In genomic region chr10:125214283-125214570, GRCh38 we compare ENCODE assay signal across 34 cellular contexts. TPM values are rescaled to one million over a fixed set of nuclear protein-coding genes. Genes with fewer than 3 reads are reported as not detected.
"Had no signal": no experiment of that assay in that cellular context is flagged by ENCODE, and none has a peak within 500 bp of the region (broad histone marks: within the 10 kb centered on the region; RNA-seq: fewer than 3 reads in every experiment).

No MANE protein-coding gene starts in this region.

- H3K4me1 Mint-ChIP-seq: activated B cell treated with CpG ODN at 0.5 μM for 24 hours; activated CD4-positive, alpha-beta memory T cell treated with anti-CD3 and anti-CD28 coated beads, Interleukin-2, amount 10 ng/mL, durations not matched to agents 7 days and 5 days; activated CD8-positive, alpha-beta memory T cell treated with anti-CD3 and anti-CD28 coated beads, Interleukin-2, amount 10 ng/mL, durations not matched to agents 7 days and 5 days; activated naive CD4-positive, alpha-beta T cell treated with anti-CD3 and anti-CD28 coated beads, Interleukin-2, amount 10 ng/mL, durations not matched to agents 7 days and 5 days had no signal

- H3K9me3 Mint-ChIP-seq: activated naive CD4-positive, alpha-beta T cell treated with anti-CD3 and anti-CD28 coated beads, Interleukin-2, amount 10 ng/mL, durations not matched to agents 7 days and 5 days had no signal

- ATAC-seq: activated CD8-positive, alpha-beta memory T cell treated with anti-CD3 and anti-CD28 coated beads, Interleukin-2, amount 10 ng/mL, durations not matched to agents 7 days and 5 days had no signal

- DNase-seq: activated B cell treated with CpG ODN at 0.5 μM for 24 hours; activated CD4-positive, alpha-beta memory T cell treated with anti-CD3 and anti-CD28 coated beads, Interleukin-2, amount 10 ng/mL, durations not matched to agents 7 days and 5 days; activated CD4-positive, alpha-beta T cell treated with anti-CD3 and anti-CD28 coated beads for 1 hour; activated CD4-positive, alpha-beta T cell treated with anti-CD3 and anti-CD28 coated beads for 48 hours; activated CD8-positive, alpha-beta memory T cell treated with anti-CD3 and anti-CD28 coated beads for 24 hours; activated CD8-positive, alpha-beta memory T cell treated with anti-CD3 and anti-CD28 coated beads, Interleukin-2, amount 10 ng/mL, durations not matched to agents 7 days and 5 days; activated CD8-positive, alpha-beta memory T cell treated with anti-CD3 and anti-CD28 coated beads, Interleukin-2, amount 50 U/mL, for 48 hours; activated effector memory CD4-positive, alpha-beta T cell treated with Interleukin-2 at 50 U/mL for 16 hours; activated naive CD4-positive, alpha-beta T cell treated with anti-CD3 and anti-CD28 coated beads, Interleukin-2, amount 10 ng/mL, durations not matched to agents 7 days and 5 days; activated T-cell treated with anti-CD3 and anti-CD28 coated beads, Interleukin-2, amount 50 U/mL, for 48 hours; amniotic stem cell; aorta; Karpas-422; KBM-7; NCI-H1048; NCI-H1105 treated with DMSO at 0.1 percent for 48 hours; NCI-H146; NCI-H187; NCI-H2029 treated with DMSO at 0.1 percent for 48 hours; NCI-H2107; NCI-H2171; NCI-H510A; NCI-H526; NCI-H748 treated with DMSO at 0.1 percent for 48 hours; PC-9; Right ventricle myocardium superior; SW 1271; T-helper 1 cell; T-helper 2 cell; T-helper 9 cell had no signal

- H3K36me3 Mint-ChIP-seq: activated CD8-positive, alpha-beta memory T cell treated with anti-CD3 and anti-CD28 coated beads, Interleukin-2, amount 10 ng/mL, durations not matched to agents 7 days and 5 days; activated naive CD4-positive, alpha-beta T cell treated with anti-CD3 and anti-CD28 coated beads, Interleukin-2, amount 10 ng/mL, durations not matched to agents 7 days and 5 days; activated naive CD8-positive, alpha-beta T cell had no signal

- H3K36me3 ChIP-seq: breast epithelium had no signal

- H2AFZ ChIP-seq: PC-9 had no signal

- H3K4me3 Mint-ChIP-seq: activated B cell treated with CpG ODN at 0.5 μM for 24 hours; activated CD4-positive, alpha-beta memory T cell treated with anti-CD3 and anti-CD28 coated beads, Interleukin-2, amount 10 ng/mL, durations not matched to agents 7 days and 5 days; activated CD8-positive, alpha-beta memory T cell treated with anti-CD3 and anti-CD28 coated beads, Interleukin-2, amount 10 ng/mL, durations not matched to agents 7 days and 5 days; activated naive CD4-positive, alpha-beta T cell treated with anti-CD3 and anti-CD28 coated beads, Interleukin-2, amount 10 ng/mL, durations not matched to agents 7 days and 5 days; activated naive CD8-positive, alpha-beta T cell had no signal

- H3K4me2 ChIP-seq: PC-9 had no signal

- H3K4me3 ChIP-seq: breast epithelium, PC-9 had no signal

- H3K4me1 ChIP-seq: breast epithelium had no signal

- H3K27me3 Mint-ChIP-seq: activated CD4-positive, alpha-beta memory T cell treated with anti-CD3 and anti-CD28 coated beads, Interleukin-2, amount 10 ng/mL, durations not matched to agents 7 days and 5 days; activated CD8-positive, alpha-beta memory T cell treated with anti-CD3 and anti-CD28 coated beads, Interleukin-2, amount 10 ng/mL, durations not matched to agents 7 days and 5 days; activated naive CD8-positive, alpha-beta T cell had no signal

- H3K27ac Mint-ChIP-seq: activated B cell treated with CpG ODN at 0.5 μM for 24 hours; activated CD4-positive, alpha-beta memory T cell treated with anti-CD3 and anti-CD28 coated beads, Interleukin-2, amount 10 ng/mL, durations not matched to agents 7 days and 5 days; activated CD8-positive, alpha-beta memory T cell treated with anti-CD3 and anti-CD28 coated beads, Interleukin-2, amount 10 ng/mL, durations not matched to agents 7 days and 5 days; activated naive CD4-positive, alpha-beta T cell treated with anti-CD3 and anti-CD28 coated beads, Interleukin-2, amount 10 ng/mL, durations not matched to agents 7 days and 5 days; activated naive CD8-positive, alpha-beta T cell had no signal

- H3K27ac ChIP-seq: breast epithelium, PC-9, VCaP had no signal

- H3K9me3 ChIP-seq: breast epithelium had no signal

- H3K27me3 ChIP-seq: breast epithelium had no signal

RNA-seq across cellular contexts. Expression of gene CTBP2, which starts 53.9 kb away (rescaled TPM):
- total RNA-seq: OCI-LY7 had no signal
